In genomic region chr6:17599885-17600526, GRCh38 we compare ENCODE assay signal across 8 cellular contexts. TPM values are rescaled to one million over a fixed set of nuclear protein-coding genes. Genes with fewer than 3 reads are reported as not detected.
DNase-seq lines count a peak whose midpoint lies in the region; ATAC-seq and TF ChIP-seq lines count a peak whose summit lies in the region.

Gene FAM8A1, plus strand, starts transcription at chr6:17600302. Its CDS starts 108 bp downstream, at chr6:17600410.

- H3K36me3 Mint-ChIP-seq in activated B cell treated with CpG ODN at 0.5 μM for 24 hours (ENCODE audit: low read depth) (peaks cover 9% of the 10 kb centered on the region), immature natural killer cell (peaks cover 6 to 22% (median 18%) of the 10 kb centered on the region in 3 donors)

- H3K27me3 Mint-ChIP-seq in activated B cell treated with CpG ODN at 0.5 μM for 24 hours = no peaks in the 10 kb centered on the region
- H3K27me3 Mint-ChIP-seq in immature natural killer cell (ENCODE audit: low read depth in 3 of 3) = peaks cover 5 to 23% (median 12%) of the 10 kb centered on the region in 3 donors

- H3K4me3 Mint-ChIP-seq in activated B cell treated with CpG ODN at 0.5 μM for 24 hours (peak within 1 kb of the TSS; percentile 80), immature natural killer cell (peak within 1 kb of the TSS; percentile 90 to 95 (median 94))

- peak within 1 kb of the TSS; percentile 88 for H3K27ac ChIP-seq in caudate nucleus (ENCODE audit: low read depth, low read length)
- peak within 1 kb of the TSS; percentile 90 to 99 (median 97) for H3K27ac ChIP-seq in spleen

- POLR2A ChIA-PET in activated B cell treated with CpG ODN at 0.5 μM for 24 hours (lab: Charles Lee) = interaction anchor here (0.6 to 2.5 kb wide), 9 partner anchors 20 to 792 kb away, joined by 3 to 30 read pairs (median 7); partner anchors contain the start of genes NUP153 and TPMT

- H3K9me3 ChIP-seq in spleen = no peaks in the 10 kb centered on the region

- TF ChIP-seq CTCF in AG09319 (IDR thresholded peaks at IDR 0.05; ENCODE audit: low read depth, low read length) (peak; percentile 52), activated B cell treated with CpG ODN at 0.5 μM for 24 hours (IDR thresholded peaks at IDR 0.05) (no peak), spleen (IDR thresholded peaks at IDR 0.05 in 8 of 11, conservative IDR thresholded peaks at IDR 0.05 in 3 of 11) (peak; percentile 46 to 89 (median 75))

- H3K9me3 Mint-ChIP-seq in activated B cell treated with CpG ODN at 0.5 μM for 24 hours (no peaks in the 10 kb centered on the region), immature natural killer cell (no peaks in the 10 kb centered on the region)

- no peaks in the 10 kb centered on the region for H3K27me3 ChIP-seq in spleen (replicated peaks in 1 of 7)

- intact Hi-C loops in activated B cell treated with CpG ODN at 0.5 μM for 24 hours (cut with micrococcal nuclease) (loop anchor here (1.0 to 5.0 kb wide), 7 partner anchors 21 to 787 kb away; partner anchors contain the start of genes DEK, KDM1B, NUP153 and RNF144B), spleen (cut with DNase I; ENCODE audit: low total_unique reads) (loop anchor here (10.0 kb wide), 1 partner anchor 105 kb away; the partner anchor contains the start of gene NUP153)

- peak within 1 kb of the TSS; percentile 74 to 96 (median 84) for H3K4me3 ChIP-seq in spleen

- H3K4me1 Mint-ChIP-seq in activated B cell treated with CpG ODN at 0.5 μM for 24 hours = peaks cover 11% of the 10 kb centered on the region
- peaks cover 50 to 51% of the 10 kb centered on the region in 2 donors for H3K4me1 Mint-ChIP-seq in immature natural killer cell

- WGBS in spleen, 5 donors = 11 to 15% (median 11%) methylated on average over 23 to 42 of the region's 42 CpGs

- peaks cover 6 to 47% (median 29%) of the 10 kb centered on the region in 6 donors for H3K4me1 ChIP-seq in spleen

- peak within 1 kb of the TSS; percentile 78 for H3K27ac Mint-ChIP-seq in activated B cell treated with CpG ODN at 0.5 μM for 24 hours
- H3K27ac Mint-ChIP-seq in immature natural killer cell = peak within 1 kb of the TSS; percentile 85 to 96 (median 94)

- DNase-seq in AG09319 (ENCODE audit: extremely low read depth, low read depth) (peak; percentile 63), NCI-H2196 treated with DMSO at 0.1 percent for 48 hours (lab: John Stamatoyannopoulos, UW; ENCODE audit: unreplicated experiment) (peak; percentile 86), activated B cell treated with CpG ODN at 0.5 μM for 24 hours (peak; percentile 88), caudate nucleus (lab: John Stamatoyannopoulos, UW) (peak; percentile 34 to 98 (median 93)), immature natural killer cell (peak; percentile 90 to 91 (median 91)), spleen (peak; percentile 100)

- ATAC-seq in GM18907 (IDR thresholded peaks at IDR 0.05; ENCODE audit: unreplicated experiment) = peak; percentile 90
- ATAC-seq in HG03139 (IDR thresholded peaks at IDR 0.05; ENCODE audit: unreplicated experiment) = peak; percentile 86
- peak; percentile 91 for ATAC-seq in activated B cell treated with CpG ODN at 0.5 μM for 24 hours (ENCODE audit: low read depth)

- TF ChIP-seq POLR2A in spleen (IDR thresholded peaks at IDR 0.05) = peak in 2 of 3 donors; percentile 30 to 65

- H3K36me3 ChIP-seq in spleen = peaks cover 0 to 25% (median 6%) of the 10 kb centered on the region in 6 donors

- CTCF ChIA-PET in activated B cell treated with CpG ODN at 0.5 μM for 24 hours (lab: Charles Lee) = interaction anchor here (1.6 kb wide), 1 partner anchor 16 kb away, joined by 4 read pairs; no protein-coding TSS in a partner anchor

RNA-seq across cellular contexts. Expression of gene FAM8A1, which starts in this region (rescaled TPM):
- total RNA-seq in activated B cell treated with CpG ODN at 0.5 μM for 24 hours = 2.6 and 3.0 TPM in 2 replicates
- 10 to 100 TPM in 2 of 3 donors, 1 to 10 TPM in 1; 5.8 to 18.7 (median 12.0) TPM for polyA plus RNA-seq in immature natural killer cell
- total RNA-seq in spleen = 10 to 100 TPM; 17.0 to 31.5 (median 22.8) TPM
- 1 to 10 TPM; 3.0 to 5.1 (median 5.0) TPM for polyA plus RNA-seq in spleen

Comparison
In these comparisons a context has a peak if more than half of its experiments do, and no peak if none do; other contexts are left out.
1. Peak in every context shown above with its lines: DNase-seq, ATAC-seq, H3K4me3 ChIP-seq and H3K27ac ChIP-seq.